In the genomic region with DNA sequence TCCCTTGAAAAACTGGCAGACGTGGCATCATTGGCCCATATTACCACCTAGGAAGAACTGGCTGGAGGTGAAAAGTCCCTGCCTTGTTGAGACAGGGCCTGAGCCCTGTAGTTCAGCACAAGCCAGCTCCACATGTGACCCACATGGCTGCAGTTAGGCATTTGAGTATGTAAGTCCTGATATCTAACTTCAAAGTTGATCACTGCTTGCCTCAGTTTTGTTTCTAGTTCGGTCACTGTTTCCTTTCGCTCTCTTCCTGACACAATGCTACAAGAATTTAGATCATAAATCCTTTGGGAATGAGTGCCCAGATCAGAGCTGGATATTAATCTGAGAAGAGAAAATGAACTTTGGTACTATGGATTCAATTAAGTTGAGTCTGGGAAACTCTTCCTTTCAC, we compare ENCODE assay signal across 36 cellular contexts. TPM values are rescaled to one million over a fixed set of nuclear protein-coding genes. Genes with fewer than 3 reads are reported as not detected.
"Had no signal": no experiment of that assay in that cellular context is flagged by ENCODE, and none has a peak within 500 bp of the region (broad histone marks: within the 10 kb centered on the region; RNA-seq: fewer than 3 reads in every experiment).

No MANE protein-coding gene starts in this region.

- H3K4me1 ChIP-seq: adrenal gland, body of pancreas, colonic mucosa, esophagus squamous epithelium, gastroesophageal sphincter, heart right ventricle had no signal

- H3K27ac ChIP-seq: adrenal gland, body of pancreas, cardiac muscle cell, colonic mucosa, epithelial cell of prostate, esophagus squamous epithelium, gastroesophageal sphincter, heart right ventricle, WERI-Rb-1 had no signal

- H3K4me3 ChIP-seq: adrenal gland, body of pancreas, cardiac muscle cell, colonic mucosa, esophagus squamous epithelium, gastroesophageal sphincter, heart right ventricle had no signal

- H3K27me3 ChIP-seq: adrenal gland, body of pancreas, cardiac muscle cell, colonic mucosa, esophagus squamous epithelium, gastroesophageal sphincter had no signal

- FAIRE-seq: endometrium had no signal

- DNase-seq: activated B cell treated with CpG ODN at 0.5 μM for 24 hours; activated CD4-positive, alpha-beta T cell treated with anti-CD3 and anti-CD28 coated beads for 48 hours; activated CD4-positive, alpha-beta T cell treated with anti-CD3 and anti-CD28 coated beads, Interleukin-2, amount 50 U/mL, for 1 hour; activated CD4-positive, alpha-beta T cell treated with anti-CD3 and anti-CD28 coated beads, Interleukin-2, amount 50 U/mL, for 48 hours; activated CD8-positive, alpha-beta memory T cell treated with anti-CD3 and anti-CD28 coated beads for 24 hours; activated CD8-positive, alpha-beta T cell treated with anti-CD3 and anti-CD28 coated beads for 36 hours; activated effector memory CD4-positive, alpha-beta T cell treated with Interleukin-2 at 50 U/mL for 16 hours; activated gamma-delta T cell treated with Interleukin-2 at 50 U/mL for 16 hours; activated naive CD4-positive, alpha-beta T cell treated with anti-CD3 and anti-CD28 coated beads, Interleukin-2, amount 50 U/mL, for 16 hours; activated naive CD4-positive, alpha-beta T cell treated with Interleukin-2 at 50 U/mL for 16 hours; activated T-cell treated with anti-CD3 and anti-CD28 coated beads, Interleukin-2, amount 50 U/mL, for 4 hours; adrenal gland; amygdala; aorta; body of pancreas; central memory CD4-positive, alpha-beta T cell; cerebellar nuclear complex; colonic mucosa; effector CD8-positive, alpha-beta T cell; esophagus squamous epithelium; foreskin melanocyte; heart right ventricle; T-cell; T1000; WERI-Rb-1 had no signal

- ATAC-seq: activated CD4-positive, CD25-positive, alpha-beta regulatory T cell treated with anti-CD3 and anti-CD28 coated beads, Interleukin-2, amount 50 U/mL, for 24 hours; activated CD8-positive, alpha-beta T cell treated with anti-CD3 and anti-CD28 coated beads for 36 hours; activated T-cell treated with anti-CD3 and anti-CD28 coated beads, Interleukin-2, amount 50 U/mL, for 4 hours; activated T-helper 17 cell treated with anti-CD3 and anti-CD28 coated beads, Interleukin-2, amount 50 U/mL, for 72 hours; body of pancreas; gastroesophageal sphincter; heart right ventricle; T-cell had no signal

- H3K9me3 ChIP-seq: adrenal gland, body of pancreas, colonic mucosa, esophagus squamous epithelium, gastroesophageal sphincter, heart right ventricle had no signal

- H3K36me3 ChIP-seq: adrenal gland, cardiac muscle cell, colonic mucosa, esophagus squamous epithelium, gastroesophageal sphincter, heart right ventricle, WERI-Rb-1 had no signal

RNA-seq across cellular contexts. Expression of a gene that starts 48.4 kb away (rescaled TPM):
- total RNA-seq: activated B cell treated with CpG ODN at 0.5 μM for 24 hours; activated CD8-positive, alpha-beta T cell treated with anti-CD3 and anti-CD28 coated beads for 36 hours; activated T-cell treated with anti-CD3 and anti-CD28 coated beads, Interleukin-2, amount 50 U/mL, for 4 hours; activated T-helper 17 cell treated with anti-CD3 and anti-CD28 coated beads, Interleukin-2, amount 50 U/mL, for 72 hours; aorta; body of pancreas; cardiac muscle cell; colonic mucosa; dermis microvascular lymphatic vessel endothelial cell; endothelial cell of umbilical vein; esophagus squamous epithelium; fibroblast of villous mesenchyme; gastroesophageal sphincter; glomerular endothelial cell; heart right ventricle; T-cell had no signal
- polyA plus RNA-seq: aorta, cardiac muscle cell, endothelial cell of umbilical vein, esophagus, heart right ventricle had no signal

RNA-seq across cellular contexts. Expression of a gene that starts 52.1 kb away (rescaled TPM):
- polyA plus RNA-seq: aorta had no signal
